12 cellular contexts compared by ENCODE assay signal in genomic region chr4:48196758-48197504, GRCh38.
A peak's percentile ranks its signal among the peaks of the same experiment; 100 is the strongest.
DNase-seq lines count a peak whose midpoint lies in the region; ATAC-seq and TF ChIP-seq lines count a peak whose summit lies in the region.
"Had no signal": no experiment of that assay in that cellular context is flagged by ENCODE, and none has a peak within 500 bp of the region (broad histone marks: within the 10 kb centered on the region; RNA-seq: fewer than 3 reads in every experiment).

No MANE protein-coding gene starts in this region.

- CTCF ChIA-PET in naive thymus-derived CD4-positive, alpha-beta T cell (lab: Charles Lee): no interaction called here

- DNase-seq in naive thymus-derived CD4-positive, alpha-beta T cell: no peak
- DNase-seq in activated T-helper 1 cell treated with anti-CD3 and anti-CD28 coated beads, Interleukin-12 subunit alpha, Interleukin-12 subunit beta, Interleukin-2, Interleukin-4 antibody, amounts not matched to agents 30 ng/mL and 10 ng/mL and 1 ng/mL, durations not matched to agents 14 hours and 24 hours and 36 hours (ENCODE audit: low spot score): no peak
- no peak for DNase-seq in anterior cingulate cortex (lab: John Stamatoyannopoulos, UW)
- no peak for DNase-seq in testis
- DNase-seq: stimulated activated naive CD4-positive, alpha-beta T cell treated with Interleukin-2 at 50 U/mL for 16 hours had no signal

- H3K4me1 ChIP-seq in OCI-LY1 (ENCODE audit: insufficient read depth, low read length, severe bottlenecking) (peaks cover 68% of the 10 kb centered on the region), testis (no peaks in the 10 kb centered on the region)
- no peaks in the 10 kb centered on the region for H3K4me1 ChIP-seq in naive thymus-derived CD4-positive, alpha-beta T cell (ENCODE audit: control insufficient read depth in 2 of 2, insufficient read depth in 2 of 2, low read length in 2 of 2)

- ATAC-seq in GM18511 (IDR thresholded peaks at IDR 0.05; ENCODE audit: unreplicated experiment) (peak; percentile 74), GM21447 (IDR thresholded peaks at IDR 0.05; ENCODE audit: unreplicated experiment) (peak; percentile 68), HG03097 (IDR thresholded peaks at IDR 0.05; ENCODE audit: low FRiP score, unreplicated experiment) (peak; percentile 40)
- no peak for ATAC-seq in naive thymus-derived CD4-positive, alpha-beta T cell

- no peaks in the 10 kb centered on the region; the same call in 1 of the 2 replicates for H3K79me2 ChIP-seq in OCI-LY1 (ENCODE audit: insufficient read depth, low read length)

- intact Hi-C loops in naive thymus-derived CD4-positive, alpha-beta T cell (cut with micrococcal nuclease): no loop called here
- intact Hi-C loops in activated T-helper 1 cell treated with anti-CD3 and anti-CD28 coated beads, Interleukin-12 subunit alpha, Interleukin-12 subunit beta, Interleukin-2, Interleukin-4 antibody, amounts not matched to agents 30 ng/mL and 10 ng/mL and 1 ng/mL, durations not matched to agents 14 hours and 24 hours and 36 hours (cut with micrococcal nuclease): no loop called here
- intact Hi-C loops in testis (cut with DNase I; ENCODE audit: low total_unique reads): no loop called here

- H3K4me3 Mint-ChIP-seq in naive thymus-derived CD4-positive, alpha-beta T cell: no peak overlapping the region
- H3K4me3 Mint-ChIP-seq in activated T-helper 1 cell treated with anti-CD3 and anti-CD28 coated beads, Interleukin-12 subunit alpha, Interleukin-12 subunit beta, Interleukin-2, Interleukin-4 antibody, amounts not matched to agents 30 ng/mL and 10 ng/mL and 1 ng/mL, durations not matched to agents 14 hours and 24 hours and 36 hours: no peak overlapping the region
- H3K4me3 Mint-ChIP-seq: central memory CD8-positive, alpha-beta T cell; T-helper 1 cell treated with Interleukin-12 subunit alpha and Interleukin-12 subunit beta and Interleukin-4 antibody, amounts not matched to agents 30 μg/mL and 1 μg/mL, for 36 hours had no signal

- peaks cover 0 to 16% (median 9%) of the 10 kb centered on the region in 5 donors for H3K36me3 Mint-ChIP-seq in naive thymus-derived CD4-positive, alpha-beta T cell
- H3K36me3 Mint-ChIP-seq in activated T-helper 1 cell treated with anti-CD3 and anti-CD28 coated beads, Interleukin-12 subunit alpha, Interleukin-12 subunit beta, Interleukin-2, Interleukin-4 antibody, amounts not matched to agents 30 ng/mL and 10 ng/mL and 1 ng/mL, durations not matched to agents 14 hours and 24 hours and 36 hours (ENCODE audit: low read depth): no peaks in the 10 kb centered on the region

- H3K9me2 ChIP-seq in OCI-LY1 (ENCODE audit: low read depth, low read length): no peaks in the 10 kb centered on the region

- H3K9me3 Mint-ChIP-seq in naive thymus-derived CD4-positive, alpha-beta T cell: peaks cover 0 to 9% (median 5%) of the 10 kb centered on the region in 11 donors
- no peaks in the 10 kb centered on the region for H3K9me3 Mint-ChIP-seq in activated T-helper 1 cell treated with anti-CD3 and anti-CD28 coated beads, Interleukin-12 subunit alpha, Interleukin-12 subunit beta, Interleukin-2, Interleukin-4 antibody, amounts not matched to agents 30 ng/mL and 10 ng/mL and 1 ng/mL, durations not matched to agents 14 hours and 24 hours and 36 hours
- H3K9me3 Mint-ChIP-seq: central memory CD8-positive, alpha-beta T cell; T-helper 1 cell treated with Interleukin-12 subunit alpha and Interleukin-12 subunit beta and Interleukin-4 antibody, amounts not matched to agents 30 μg/mL and 1 μg/mL, for 36 hours had no signal

- H3K4me3 ChIP-seq in OCI-LY1 (ENCODE audit: low read depth, low read length, poor library complexity, severe bottlenecking) (peak overlapping the region; percentile 18), testis (no peak overlapping the region)
- no peak overlapping the region for H3K4me3 ChIP-seq in naive thymus-derived CD4-positive, alpha-beta T cell (ENCODE audit: low read length)
- H3K4me3 ChIP-seq: skin epidermis had no signal

- TF ChIP-seq CTCF in OCI-LY1 (IDR thresholded peaks at IDR 0.05; ENCODE audit: low read length): no peak
- no peak for TF ChIP-seq CTCF in testis (IDR thresholded peaks at IDR 0.05)

- H3F3A ChIP-seq in OCI-LY1 (ENCODE audit: insufficient read depth, low read length): no peaks in the 10 kb centered on the region

- POLR2A ChIA-PET in naive thymus-derived CD4-positive, alpha-beta T cell (lab: Charles Lee): no interaction called here

- H2AFZ ChIP-seq in OCI-LY1 (ENCODE audit: low read length): no peak overlapping the region

- no peaks in the 10 kb centered on the region for H3K27me3 ChIP-seq in OCI-LY1 (ENCODE audit: insufficient read depth, low read length)
- no peaks in the 10 kb centered on the region for H3K27me3 ChIP-seq in naive thymus-derived CD4-positive, alpha-beta T cell (ENCODE audit: control insufficient read depth in 2 of 2, insufficient read depth in 2 of 2, low read length in 2 of 2)
- no peaks in the 10 kb centered on the region for H3K27me3 ChIP-seq in testis

- peak overlapping the region; percentile 48 for H3K4me2 ChIP-seq in OCI-LY1 (ENCODE audit: low read length)

- peaks cover 0 to 19% (median 4%) of the 10 kb centered on the region in 7 donors for H3K4me1 Mint-ChIP-seq in naive thymus-derived CD4-positive, alpha-beta T cell
- no peaks in the 10 kb centered on the region for H3K4me1 Mint-ChIP-seq in activated T-helper 1 cell treated with anti-CD3 and anti-CD28 coated beads, Interleukin-12 subunit alpha, Interleukin-12 subunit beta, Interleukin-2, Interleukin-4 antibody, amounts not matched to agents 30 ng/mL and 10 ng/mL and 1 ng/mL, durations not matched to agents 14 hours and 24 hours and 36 hours (ENCODE audit: low read depth)

- H3K27ac Mint-ChIP-seq in naive thymus-derived CD4-positive, alpha-beta T cell: no peak overlapping the region
- no peak overlapping the region for H3K27ac Mint-ChIP-seq in activated T-helper 1 cell treated with anti-CD3 and anti-CD28 coated beads, Interleukin-12 subunit alpha, Interleukin-12 subunit beta, Interleukin-2, Interleukin-4 antibody, amounts not matched to agents 30 ng/mL and 10 ng/mL and 1 ng/mL, durations not matched to agents 14 hours and 24 hours and 36 hours
- H3K27ac Mint-ChIP-seq: T-helper 1 cell treated with Interleukin-12 subunit alpha and Interleukin-12 subunit beta and Interleukin-4 antibody, amounts not matched to agents 30 μg/mL and 1 μg/mL, for 36 hours had no signal

- no peaks in the 10 kb centered on the region for H4K20me1 ChIP-seq in OCI-LY1 (ENCODE audit: insufficient read depth, low read length)

- peaks cover 0 to 7% (median 0%) of the 10 kb centered on the region in 5 donors for H3K27me3 Mint-ChIP-seq in naive thymus-derived CD4-positive, alpha-beta T cell
- peaks cover 6% of the 10 kb centered on the region for H3K27me3 Mint-ChIP-seq in activated T-helper 1 cell treated with anti-CD3 and anti-CD28 coated beads, Interleukin-12 subunit alpha, Interleukin-12 subunit beta, Interleukin-2, Interleukin-4 antibody, amounts not matched to agents 30 ng/mL and 10 ng/mL and 1 ng/mL, durations not matched to agents 14 hours and 24 hours and 36 hours (ENCODE audit: insufficient read depth)

- 88 to 89% methylated on average over 9 of the region's 9 CpGs for WGBS in testis, 2 donors

- no peak for TF ChIP-seq POLR2A in testis (IDR thresholded peaks at IDR 0.05)

- H3K36me3 ChIP-seq in OCI-LY1 (ENCODE audit: insufficient read depth, low read length) (no peaks in the 10 kb centered on the region), testis (ENCODE audit: low read depth, missing control alignments) (no peaks in the 10 kb centered on the region)
- H3K36me3 ChIP-seq in naive thymus-derived CD4-positive, alpha-beta T cell (ENCODE audit: control insufficient read depth in 2 of 3, insufficient read depth in 3 of 3, low read length in 3 of 3): no peaks in the 10 kb centered on the region

- H3K27ac ChIP-seq in OCI-LY1 (ENCODE audit: low read depth, low read length, poor library complexity, severe bottlenecking) (peak overlapping the region; percentile 58), testis (no peak overlapping the region)
- no peak overlapping the region for H3K27ac ChIP-seq in naive thymus-derived CD4-positive, alpha-beta T cell (ENCODE audit: low read depth, low read length)
- H3K27ac ChIP-seq: skin epidermis had no signal

- H3K9ac ChIP-seq in OCI-LY1 (ENCODE audit: low read length): peak overlapping the region; percentile 35; the same call in 1 of the 2 replicates

- H3K9me3 ChIP-seq in OCI-LY1 (ENCODE audit: low read length) (no peaks in the 10 kb centered on the region), testis (no peaks in the 10 kb centered on the region)
- H3K9me3 ChIP-seq in naive thymus-derived CD4-positive, alpha-beta T cell (ENCODE audit: control insufficient read depth in 2 of 3, low read length in 3 of 3): no peaks in the 10 kb centered on the region
